ENCODE assay signal across 19 cellular contexts in genomic region chr12:45622210-45622937, GRCh38.
DNase-seq lines count a peak whose midpoint lies in the region; TF ChIP-seq lines count a peak whose summit lies in the region.
"Had no signal": no experiment of that assay in that cellular context is flagged by ENCODE, and none has a peak within 500 bp of the region (broad histone marks: within the 10 kb centered on the region; RNA-seq: fewer than 3 reads in every experiment).

No MANE protein-coding gene starts in this region.

- no peak overlapping the region for H3K4me2 ChIP-seq in mammary epithelial cell (ENCODE audit: insufficient read depth, low read depth, low read length)
- H3K4me2 ChIP-seq: BLaER1 had no signal

- no peaks in the 10 kb centered on the region for H3K4me1 Mint-ChIP-seq in activated CD4-positive, alpha-beta memory T cell treated with anti-CD3 and anti-CD28 coated beads, Interleukin-2, amount 10 ng/mL, durations not matched to agents 7 days and 5 days

- no peaks in the 10 kb centered on the region for H3K27me3 ChIP-seq in mammary epithelial cell (ENCODE audit: insufficient read depth, low read length)
- H3K27me3 ChIP-seq: BLaER1 had no signal

- in situ Hi-C loops in mammary epithelial cell (cut with MboI; ENCODE audit: low sequenced_read_pairs in 2 of 2): no loop called here

- no peak overlapping the region for H3K27ac ChIP-seq in mammary epithelial cell (ENCODE audit: insufficient read depth, low read depth, low read length)
- H3K27ac ChIP-seq: 22Rv1, BLaER1, RWPE1, SK-N-MC had no signal

- BruUV-seq in mammary epithelial cell (replicated peaks; lab: Mats Ljungman, UMichigan): no TSS peak

- H3K36me3 ChIP-seq in mammary epithelial cell (ENCODE audit: insufficient read depth, low read length): no peaks in the 10 kb centered on the region
- H3K36me3 ChIP-seq: BLaER1 had no signal

- no peaks in the 10 kb centered on the region for H3K9me3 ChIP-seq in mammary epithelial cell (replicated peaks; ENCODE audit: insufficient read depth, low read length)

- CTCF ChIA-PET in mammary epithelial cell (lab: Charles Lee; ENCODE audit: low non-redundant PET): no interaction called here
- CTCF ChIA-PET in activated CD4-positive, alpha-beta memory T cell treated with anti-CD3 and anti-CD28 coated beads, Interleukin-2, amount 10 ng/mL, durations not matched to agents 7 days and 5 days (lab: Charles Lee): no interaction called here

- dilution Hi-C loops in mammary epithelial cell (cut with HindIII; ENCODE audit: low sequenced_read_pairs): no loop called here

- TF ChIP-seq CTCF in epithelial cell of esophagus (IDR thresholded peaks at IDR 0.05; ENCODE audit: insufficient read depth, low read depth, low read length, missing control alignments): no peak
- TF ChIP-seq CTCF in mammary epithelial cell (conservative IDR thresholded peaks at IDR 0.05 in 1 of 2, IDR thresholded peaks at IDR 0.05 in 1 of 2; ENCODE audit: extremely low read depth in 1 of 2, insufficient read depth in 1 of 2, low read depth in 1 of 2, low read length in 2 of 2): no peak

- H2AFZ ChIP-seq in mammary epithelial cell (ENCODE audit: low read depth, low read length): no peak overlapping the region

- H3K4me1 ChIP-seq in mammary epithelial cell (ENCODE audit: insufficient read depth, low read length): no peaks in the 10 kb centered on the region
- H3K4me1 ChIP-seq: BLaER1 had no signal

- H3K27ac Mint-ChIP-seq in activated CD4-positive, alpha-beta memory T cell treated with anti-CD3 and anti-CD28 coated beads, Interleukin-2, amount 10 ng/mL, durations not matched to agents 7 days and 5 days: no peak overlapping the region

- H3K27me3 Mint-ChIP-seq in activated CD4-positive, alpha-beta memory T cell treated with anti-CD3 and anti-CD28 coated beads, Interleukin-2, amount 10 ng/mL, durations not matched to agents 7 days and 5 days: peaks cover 12% of the 10 kb centered on the region

- no peak overlapping the region for H3K9ac ChIP-seq in mammary epithelial cell (ENCODE audit: insufficient read depth, low read length)
- H3K9ac ChIP-seq: BLaER1 had no signal

- peaks cover 3% of the 10 kb centered on the region for H3K9me3 Mint-ChIP-seq in activated CD4-positive, alpha-beta memory T cell treated with anti-CD3 and anti-CD28 coated beads, Interleukin-2, amount 10 ng/mL, durations not matched to agents 7 days and 5 days

- WGBS in mammary epithelial cell (ENCODE audit: low coverage, missing lambda C conversion rate): 92% methylated on average over 3 of the region's 3 CpGs

- intact Hi-C loops in mammary epithelial cell (cut with micrococcal nuclease): no loop called here

- DNase-seq in SIG-M5 treated with dmso at 0.1 percent for 504 hours (lab: John Stamatoyannopoulos, UW; ENCODE audit: unreplicated experiment) (peak; percentile 67), SIG-M5 (lab: John Stamatoyannopoulos, UW) (no peak), NOMO-1 treated with DMSO at 0.1 percent for 48 hours (lab: John Stamatoyannopoulos, UW; ENCODE audit: unreplicated experiment) (peak; percentile 81), epithelial cell of esophagus (ENCODE audit: low read depth) (peak; percentile 20), renal cortical epithelial cell (ENCODE audit: low read depth) (peak; percentile 8), mammary epithelial cell (no peak), NCI-H187 treated with DMSO at 0.1 percent for 48 hours (lab: John Stamatoyannopoulos, UW) (no peak)
- DNase-seq in activated CD4-positive, alpha-beta memory T cell treated with anti-CD3 and anti-CD28 coated beads, Interleukin-2, amount 10 ng/mL, durations not matched to agents 7 days and 5 days: no peak
- DNase-seq: EL, NCI-H1105, NCI-H1694 treated with DMSO at 0.1 percent for 48 hours, NCI-H2171, NCI-H510A, NCI-H82, T-helper 1 cell had no signal

- H3K36me3 Mint-ChIP-seq in activated CD4-positive, alpha-beta memory T cell treated with anti-CD3 and anti-CD28 coated beads, Interleukin-2, amount 10 ng/mL, durations not matched to agents 7 days and 5 days (ENCODE audit: low read depth): no peaks in the 10 kb centered on the region

- no peak overlapping the region for H3K4me3 Mint-ChIP-seq in activated CD4-positive, alpha-beta memory T cell treated with anti-CD3 and anti-CD28 coated beads, Interleukin-2, amount 10 ng/mL, durations not matched to agents 7 days and 5 days

- H3K4me3 ChIP-seq in epithelial cell of esophagus (ENCODE audit: low read length) (no peak overlapping the region), mammary epithelial cell (replicated peaks in 1 of 3; ENCODE audit: insufficient read depth in 1 of 3, low read depth in 2 of 3, low read length in 3 of 3) (no peak overlapping the region)
- H3K4me3 ChIP-seq: BLaER1, SK-N-MC had no signal

- H4K20me1 ChIP-seq in mammary epithelial cell (ENCODE audit: insufficient read depth, low read length): no peaks in the 10 kb centered on the region
- H4K20me1 ChIP-seq: BLaER1 had no signal

- H3K79me2 ChIP-seq in mammary epithelial cell (ENCODE audit: insufficient read depth, low read length): no peaks in the 10 kb centered on the region

- POLR2A ChIA-PET in activated CD4-positive, alpha-beta memory T cell treated with anti-CD3 and anti-CD28 coated beads, Interleukin-2, amount 10 ng/mL, durations not matched to agents 7 days and 5 days (lab: Charles Lee): no interaction called here

Comparison
In these comparisons a context has a peak if more than half of its experiments do, and no peak if none do; other contexts are left out.
1. DNase-seq: peak in SIG-M5 treated with dmso at 0.1 percent for 504 hours (single experiment), NOMO-1 treated with DMSO at 0.1 percent for 48 hours (single experiment), epithelial cell of esophagus (single experiment) and renal cortical epithelial cell (single experiment); none in SIG-M5 (single experiment), mammary epithelial cell (single experiment), NCI-H187 treated with DMSO at 0.1 percent for 48 hours (single experiment) and activated CD4-positive, alpha-beta memory T cell treated with anti-CD3 and anti-CD28 coated beads, Interleukin-2, amount 10 ng/mL, durations not matched to agents 7 days and 5 days (single experiment).